27 cellular contexts compared by ENCODE assay signal in the genomic region with DNA sequence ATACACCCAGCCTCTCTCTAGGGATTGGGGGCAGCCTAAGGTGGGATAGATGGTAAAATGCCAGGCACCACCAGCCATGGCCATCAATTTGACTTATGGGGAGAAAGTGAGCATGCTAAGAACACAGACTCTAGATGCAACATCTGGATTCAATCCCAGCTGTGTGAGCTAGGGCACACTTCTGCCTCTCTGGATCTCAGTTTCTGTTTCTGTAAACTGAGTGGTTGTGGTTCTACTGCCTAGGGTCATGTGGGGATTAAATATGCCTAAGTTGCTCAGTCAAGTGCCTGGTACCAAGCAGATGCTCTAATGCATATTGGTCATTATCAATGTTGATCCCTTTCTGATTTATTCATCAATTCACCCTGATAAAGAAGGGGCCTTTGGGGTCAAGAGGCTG.
"Had no signal": no experiment of that assay in that cellular context is flagged by ENCODE, and none has a peak within 500 bp of the region (broad histone marks: within the 10 kb centered on the region; RNA-seq: fewer than 3 reads in every experiment).

No MANE protein-coding gene starts in this region.

- H3K4me1 ChIP-seq: ascending aorta, left ventricle myocardium inferior, prostate gland, testis, uterus had no signal

- H3K9me3 ChIP-seq: adrenal gland, ascending aorta, left ventricle myocardium inferior, prostate gland, testis, uterus had no signal

- H3K27ac ChIP-seq: adrenal gland, ascending aorta, brain microvascular endothelial cell, hepatocyte, left ventricle myocardium inferior, prostate gland, testis, uterus had no signal

- H3K36me3 ChIP-seq: adrenal gland, ascending aorta, brain microvascular endothelial cell, left ventricle myocardium inferior, prostate gland, uterus had no signal

- H3K4me3 ChIP-seq: adrenal gland, ascending aorta, hepatocyte, left ventricle myocardium inferior, prostate gland, testis, uterus had no signal

- H2AFZ ChIP-seq: hepatocyte had no signal

- H3K79me2 ChIP-seq: hepatocyte had no signal

- H3K27me3 ChIP-seq: adrenal gland, ascending aorta, testis, uterus had no signal

- FAIRE-seq: endothelial cell of umbilical vein, frontal cortex had no signal

- DNase-seq: activated CD4-positive, alpha-beta T cell treated with anti-CD3 and anti-CD28 coated beads for 1 hour; activated CD4-positive, alpha-beta T cell treated with anti-CD3 and anti-CD28 coated beads, Interleukin-2, amount 50 U/mL, for 1 hour; activated CD8-positive, alpha-beta memory T cell treated with anti-CD3 and anti-CD28 coated beads for 24 hours; activated CD8-positive, alpha-beta memory T cell treated with anti-CD3 and anti-CD28 coated beads, Interleukin-2, amount 50 U/mL, for 4 hours; activated T-cell treated with anti-CD3 and anti-CD28 coated beads, Interleukin-2, amount 50 U/mL, for 24 hours; adrenal gland; brain microvascular endothelial cell; central memory CD4-positive, alpha-beta T cell; effector memory CD8-positive, alpha-beta T cell; glutamatergic neuron; immature natural killer cell; kidney glomerular epithelial cell; left ventricle myocardium inferior; naive thymus-derived CD8-positive, alpha-beta T cell; stimulated activated CD4-positive, alpha-beta T cell treated with anti-CD3 and anti-CD28 coated beads, Interleukin-2, amount 100 ng/mL, for 48 hours; stimulated activated CD8-positive, alpha-beta memory T cell treated with anti-CD3 and anti-CD28 coated beads, Interleukin-4, amount 100 ng/mL, for 48 hours; stimulated activated naive CD4-positive, alpha-beta T cell; testis; trophoblast cell; uterus had no signal

- ATAC-seq: activated T-helper 17 cell treated with anti-CD3 and anti-CD28 coated beads, Interleukin-2, amount 50 U/mL, for 72 hours; effector memory CD8-positive, alpha-beta T cell; esophagus mucosa; naive thymus-derived CD8-positive, alpha-beta T cell had no signal

- H3K4me2 ChIP-seq: hepatocyte had no signal
